ENCODE assay signal across 8 cellular contexts in genomic region chrX:103630171-103630511, GRCh38. TPM values are rescaled to one million over a fixed set of nuclear protein-coding genes. Genes with fewer than 3 reads are reported as not detected.
A peak's percentile ranks its signal among the peaks of the same experiment; 100 is the strongest.
DNase-seq lines count a peak whose midpoint lies in the region; ATAC-seq lines count a peak whose summit lies in the region.

No MANE protein-coding gene starts in this region.

- no peaks in the 10 kb centered on the region for H3K27me3 Mint-ChIP-seq in T-helper 2 cell treated with Interferon-gamma antibody and Interleukin-4, amounts not matched to agents 5 μg/mL and 100 μg/mL, for 36 hours (ENCODE audit: low read depth)
- no peaks in the 10 kb centered on the region for H3K27me3 Mint-ChIP-seq in activated naive CD8-positive, alpha-beta T cell
- H3K27me3 Mint-ChIP-seq in immature natural killer cell (ENCODE audit: low read depth in 3 of 3) = no peaks in the 10 kb centered on the region

- peaks cover 0 to 10% (median 4%) of the 10 kb centered on the region in 5 donors for H3K4me1 ChIP-seq in subcutaneous abdominal adipose tissue (ENCODE audit: control insufficient read depth in 5 of 5, insufficient read depth in 5 of 5, low read length in 5 of 5)

- peak overlapping the region; percentile 87 for H3K4me3 Mint-ChIP-seq in T-helper 2 cell treated with Interferon-gamma antibody and Interleukin-4, amounts not matched to agents 5 μg/mL and 100 μg/mL, for 36 hours
- H3K4me3 Mint-ChIP-seq in activated naive CD8-positive, alpha-beta T cell = peak overlapping the region; percentile 91
- peak overlapping the region; percentile 78 to 91 (median 89) for H3K4me3 Mint-ChIP-seq in immature natural killer cell

- H3K27me3 ChIP-seq in subcutaneous abdominal adipose tissue (ENCODE audit: control insufficient read depth in 5 of 5, insufficient read depth in 4 of 5, low read length in 5 of 5) = peaks cover 0 to 7% (median 3%) of the 10 kb centered on the region in 5 donors

- H3K27ac Mint-ChIP-seq in T-helper 2 cell treated with Interferon-gamma antibody and Interleukin-4, amounts not matched to agents 5 μg/mL and 100 μg/mL, for 36 hours = no peak overlapping the region
- no peak overlapping the region for H3K27ac Mint-ChIP-seq in activated naive CD8-positive, alpha-beta T cell
- H3K27ac Mint-ChIP-seq in immature natural killer cell = peak overlapping the region in 5 of 6 donors; percentile 50 to 93 (median 81)

- no peaks in the 10 kb centered on the region for H3K9me3 Mint-ChIP-seq in T-helper 2 cell treated with Interferon-gamma antibody and Interleukin-4, amounts not matched to agents 5 μg/mL and 100 μg/mL, for 36 hours
- no peaks in the 10 kb centered on the region for H3K9me3 Mint-ChIP-seq in activated naive CD8-positive, alpha-beta T cell (ENCODE audit: low read depth)
- H3K9me3 Mint-ChIP-seq in immature natural killer cell = no peaks in the 10 kb centered on the region

- DNase-seq in T-helper 2 cell treated with Interferon-gamma antibody and Interleukin-4, amounts not matched to agents 5 μg/mL and 100 μg/mL, for 36 hours (ENCODE audit: low spot score) = no peak
- DNase-seq in T-helper 2 cell (no peak), immature natural killer cell (no peak), NCI-H748 treated with DMSO at 0.1 percent for 48 hours (lab: John Stamatoyannopoulos, UW) (no peak)

- H3K9ac ChIP-seq in subcutaneous abdominal adipose tissue (ENCODE audit: low read length in 5 of 5) = peak overlapping the region; percentile 26 to 88 (median 76)

- no peaks in the 10 kb centered on the region for H3K9me3 ChIP-seq in subcutaneous abdominal adipose tissue (ENCODE audit: control insufficient read depth in 5 of 5, low read length in 5 of 5)

- no peaks in the 10 kb centered on the region for H3K36me3 Mint-ChIP-seq in T-helper 2 cell treated with Interferon-gamma antibody and Interleukin-4, amounts not matched to agents 5 μg/mL and 100 μg/mL, for 36 hours (ENCODE audit: low read depth)
- H3K36me3 Mint-ChIP-seq in activated naive CD8-positive, alpha-beta T cell = no peaks in the 10 kb centered on the region
- H3K36me3 Mint-ChIP-seq in immature natural killer cell = no peaks in the 10 kb centered on the region

- H3K4me1 Mint-ChIP-seq in T-helper 2 cell treated with Interferon-gamma antibody and Interleukin-4, amounts not matched to agents 5 μg/mL and 100 μg/mL, for 36 hours (ENCODE audit: low read depth) = peaks cover 14% of the 10 kb centered on the region
- peaks cover 17% of the 10 kb centered on the region for H3K4me1 Mint-ChIP-seq in activated naive CD8-positive, alpha-beta T cell (ENCODE audit: low read depth)
- H3K4me1 Mint-ChIP-seq in immature natural killer cell = peaks cover 12 to 17% of the 10 kb centered on the region in 2 donors

- H3K36me3 ChIP-seq in subcutaneous abdominal adipose tissue (ENCODE audit: control insufficient read depth in 5 of 5, insufficient read depth in 5 of 5, low read length in 5 of 5) = no peaks in the 10 kb centered on the region

- H3K4me3 ChIP-seq in subcutaneous abdominal adipose tissue (ENCODE audit: low read depth in 1 of 5, low read length in 5 of 5) = peak overlapping the region; percentile 35 to 79 (median 71)

- H3K27ac ChIP-seq in subcutaneous abdominal adipose tissue (ENCODE audit: low read depth, low read length) = peak overlapping the region; percentile 90

- no peak for ATAC-seq in HG02973 (IDR thresholded peaks at IDR 0.05; ENCODE audit: unreplicated experiment)
- no peak for ATAC-seq in GM18517 (IDR thresholded peaks at IDR 0.05; ENCODE audit: unreplicated experiment)

RNA-seq across cellular contexts. Expression of gene TCEAL1, which starts 1.4 kb away (rescaled TPM):
- 10 to 100 TPM; 19.7 to 31.2 (median 21.3) TPM for polyA plus RNA-seq in immature natural killer cell

RNA-seq across cellular contexts. Expression of gene TCEAL3, which starts 22.4 kb away (rescaled TPM):
- 10 to 100 TPM in 2 of 3 donors, 1 to 10 TPM in 1; 6.8 to 11.4 (median 10.6) TPM for polyA plus RNA-seq in immature natural killer cell

RNA-seq across cellular contexts. Expression of gene TCEAL4, which starts 44.8 kb away (rescaled TPM):
- 10 to 100 TPM in 1 of 3 donors, 1 to 10 TPM in 2; 1.6 to 10.8 (median 4.8) TPM for polyA plus RNA-seq in immature natural killer cell

RNA-seq across cellular contexts. Expression of gene MORF4L2, which starts 56.4 kb away (rescaled TPM):
- polyA plus RNA-seq in immature natural killer cell = 10 to 100 TPM; 55.3 to 76.9 (median 67.8) TPM

Comparison
In these comparisons a context has a peak if more than half of its experiments do, and no peak if none do; other contexts are left out.
1. H3K27ac Mint-ChIP-seq: peak in immature natural killer cell (5 of 6); none in T-helper 2 cell treated with Interferon-gamma antibody and Interleukin-4, amounts not matched to agents 5 μg/mL and 100 μg/mL, for 36 hours (single experiment) and activated naive CD8-positive, alpha-beta T cell (single experiment).
2. Peak in every context shown above with its lines, with median percentiles within 50 percentile points of each other: H3K4me3 Mint-ChIP-seq.